12 cellular contexts compared by ENCODE assay signal in genomic region chr20:1569417-1569861, GRCh38. TPM values are rescaled to one million over a fixed set of nuclear protein-coding genes. Genes with fewer than 3 reads are reported as not detected.
DNase-seq lines count a peak whose midpoint lies in the region; TF ChIP-seq lines count a peak whose summit lies in the region.
"Had no signal": no experiment of that assay in that cellular context is flagged by ENCODE, and none has a peak within 500 bp of the region (broad histone marks: within the 10 kb centered on the region; RNA-seq: fewer than 3 reads in every experiment).

No MANE protein-coding gene starts in this region.

- H3K9me3 Mint-ChIP-seq in HFFc6 (peaks cover 8% of the 10 kb centered on the region), endothelial cell (ENCODE audit: unreplicated experiment) (no peaks in the 10 kb centered on the region)
- H3K9me3 Mint-ChIP-seq: activated CD8-positive, alpha-beta T cell treated with anti-CD3 and anti-CD28 coated beads for 36 hours had no signal

- H3K4me3 Mint-ChIP-seq in HFFc6 (no peak overlapping the region), endothelial cell (ENCODE audit: unreplicated experiment) (no peak overlapping the region)
- H3K4me3 Mint-ChIP-seq: activated CD8-positive, alpha-beta T cell treated with anti-CD3 and anti-CD28 coated beads for 36 hours had no signal

- peak overlapping the region; percentile 53 for H3K27ac Mint-ChIP-seq in HFFc6
- no peak overlapping the region for H3K27ac Mint-ChIP-seq in endothelial cell (ENCODE audit: unreplicated experiment)
- H3K27ac Mint-ChIP-seq: activated CD8-positive, alpha-beta T cell treated with anti-CD3 and anti-CD28 coated beads for 36 hours had no signal

- no peak for TF ChIP-seq CTCF in HFFc6 (IDR thresholded peaks at IDR 0.05)
- TF ChIP-seq CTCF in RWPE1 (conservative IDR thresholded peaks at IDR 0.05; ENCODE audit: low read depth) = no peak
- no peak for TF ChIP-seq CTCF in foreskin fibroblast (IDR thresholded peaks at IDR 0.05; ENCODE audit: low read depth, low read length)
- TF ChIP-seq CTCF in endothelial cell (IDR thresholded peaks at IDR 0.05; ENCODE audit: unreplicated experiment) = no peak
- no peak for TF ChIP-seq CTCF in GM10248 (IDR thresholded peaks at IDR 0.05; ENCODE audit: control extremely low read depth, extremely low read depth, low read depth, missing control alignments)

- H3K36me3 Mint-ChIP-seq in HFFc6 (ENCODE audit: low read depth) (no peaks in the 10 kb centered on the region; the same call in 1 of the 2 replicates), endothelial cell (ENCODE audit: low read depth, unreplicated experiment) (no peaks in the 10 kb centered on the region)

- H3K4me1 Mint-ChIP-seq in HFFc6 (ENCODE audit: low read depth) = peaks cover 39% of the 10 kb centered on the region
- H3K4me1 Mint-ChIP-seq in endothelial cell (ENCODE audit: unreplicated experiment) = peaks cover 7% of the 10 kb centered on the region

- H3K27ac ChIP-seq in RWPE1 = no peak overlapping the region
- H3K27ac ChIP-seq: skin epidermis had no signal

- H3K27me3 Mint-ChIP-seq in HFFc6 (ENCODE audit: insufficient read depth) = peaks cover 11% of the 10 kb centered on the region
- H3K27me3 Mint-ChIP-seq in endothelial cell (ENCODE audit: unreplicated experiment) = no peaks in the 10 kb centered on the region
- H3K27me3 Mint-ChIP-seq: activated CD8-positive, alpha-beta T cell treated with anti-CD3 and anti-CD28 coated beads for 36 hours had no signal

- POLR2A ChIA-PET in RWPE1 (lab: Yijun Ruan, JAX; ENCODE audit: low non-redundant PET) (no interaction called here), GM10248 (lab: Yijun Ruan, JAX) (no interaction called here)

- CTCF ChIA-PET in RWPE1 (lab: Yijun Ruan, JAX) (no interaction called here), GM10248 (lab: Yijun Ruan, JAX) (interaction anchor here (1.5 to 1.6 kb wide), 2 partner anchors 13 to 208 kb away, joined by 3 to 4 read pairs; partner anchors contain the start of gene SIRPD)

- H3K4me3 ChIP-seq in foreskin fibroblast (ENCODE audit: low read depth in 1 of 2, low read length in 2 of 2) = no peak overlapping the region
- H3K4me3 ChIP-seq: skin epidermis had no signal

- DNase-seq in A172 (ENCODE audit: low spot score) (peak; percentile 74), HFFc6 (peak; percentile 41), RWPE1 (ENCODE audit: low spot score) (peak; percentile 92), foreskin fibroblast (peak; percentile 44 to 51), endothelial cell (ENCODE audit: low spot score) (no peak), amygdala (lab: John Stamatoyannopoulos, UW) (no peak), GM10248 (ENCODE audit: extremely low spot score) (no peak)
- DNase-seq in stimulated activated CD4-positive, alpha-beta T cell treated with anti-CD3 and anti-CD28 coated beads, Interleukin-4, amount 100 ng/mL, for 24 hours = no peak
- DNase-seq: activated CD8-positive, alpha-beta T cell treated with anti-CD3 and anti-CD28 coated beads for 36 hours; activated naive CD4-positive, alpha-beta T cell treated with anti-CD3 and anti-CD28 coated beads, Interleukin-2, amount 50 U/mL, for 16 hours; cortex of kidney had no signal

RNA-seq across cellular contexts. Expression of gene SIRPD, which starts 11.9 kb away (rescaled TPM):
- total RNA-seq in A172 (2014; rRNA removed; shearing (Covaris generic)) = not detected in 2 replicates
- total RNA-seq in HFFc6 (2021; fragmentation: NEBNext Ultra II Directional; extraction: Animal tissue kit (Norgen Biotek cat#: 25700)) = not detected
- total RNA-seq in endothelial cell (ENCODE audit: unreplicated experiment) = not detected
- total RNA-seq: activated CD8-positive, alpha-beta T cell treated with anti-CD3 and anti-CD28 coated beads for 36 hours had no signal

RNA-seq across cellular contexts. Expression of gene SIRPB1, which starts 50.4 kb away (rescaled TPM):
- total RNA-seq in A172 (2014; rRNA removed; shearing (Covaris generic)) = 0.55 and 0.74 TPM in 2 replicates
- not detected for total RNA-seq in HFFc6 (2021; fragmentation: NEBNext Ultra II Directional; extraction: Animal tissue kit (Norgen Biotek cat#: 25700))
- not detected for total RNA-seq in endothelial cell (ENCODE audit: unreplicated experiment)

Comparison
In these comparisons a context has a peak if more than half of its experiments do, and no peak if none do; other contexts are left out.
1. DNase-seq: peak in A172 (single experiment), HFFc6 (single experiment), RWPE1 (single experiment) and foreskin fibroblast (2 of 2); none in stimulated activated CD4-positive, alpha-beta T cell treated with anti-CD3 and anti-CD28 coated beads, Interleukin-4, amount 100 ng/mL, for 24 hours (single experiment), endothelial cell (single experiment), amygdala (0 of 56) and GM10248 (single experiment).